ENCODE assay signal across 15 cellular contexts in the genomic region with DNA sequence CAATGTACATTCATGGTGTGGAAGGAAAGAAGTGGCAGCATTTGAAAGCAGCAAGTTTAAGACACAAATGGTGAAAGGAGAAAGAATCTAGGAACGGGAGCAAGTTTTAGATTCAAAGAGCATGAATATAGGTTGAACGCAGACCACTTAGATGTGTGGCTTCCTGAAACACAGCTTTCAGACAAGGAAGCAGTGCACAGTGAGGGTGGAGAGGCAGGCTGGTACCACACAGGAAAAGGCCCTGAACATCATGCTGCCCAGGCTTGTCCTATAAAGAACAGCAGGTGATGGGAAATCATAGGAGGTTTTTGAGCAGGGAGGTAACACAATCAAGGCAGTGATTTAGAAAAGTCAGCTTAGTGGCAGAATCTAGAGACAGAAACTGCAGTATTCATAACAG. TPM values are rescaled to one million over a fixed set of nuclear protein-coding genes. Genes with fewer than 3 reads are reported as not detected.
DNase-seq lines count a peak whose midpoint lies in the region; ATAC-seq and TF ChIP-seq lines count a peak whose summit lies in the region.
"Had no signal": no experiment of that assay in that cellular context is flagged by ENCODE, and none has a peak within 500 bp of the region (broad histone marks: within the 10 kb centered on the region; RNA-seq: fewer than 3 reads in every experiment).

No MANE protein-coding gene starts in this region.

- ATAC-seq in natural killer cell = peak; percentile 65 to 86 (median 82)
- ATAC-seq in sciatic nerve = no peak
- ATAC-seq: A549, HCT116 had no signal

- H3K4me1 ChIP-seq in CD8-positive, alpha-beta memory T cell (ENCODE audit: insufficient read depth, low read length) = peaks cover 9% of the 10 kb centered on the region
- H3K4me1 ChIP-seq: A549 had no signal

- H3K9me3 ChIP-seq in CD8-positive, alpha-beta memory T cell (ENCODE audit: low read length) = no peaks in the 10 kb centered on the region
- H3K9me3 ChIP-seq: A549 had no signal

- CTCF ChIA-PET in activated CD4-positive, alpha-beta memory T cell treated with anti-CD3 and anti-CD28 coated beads, Interleukin-2, amount 10 ng/mL, durations not matched to agents 7 days and 5 days (lab: Charles Lee) = interaction anchor here (0.6 to 1.4 kb wide), 5 partner anchors 13 to 174 kb away, joined by 3 to 6 read pairs (median 4); no protein-coding TSS in a partner anchor
- CTCF ChIA-PET in activated CD4-positive, alpha-beta memory T cell treated with anti-CD3 and anti-CD28 coated beads for 36 hours (lab: Charles Lee) = no interaction called here
- CTCF ChIA-PET in CD8-positive, alpha-beta memory T cell (lab: Charles Lee) = interaction anchor here (0.9 to 2.5 kb wide), 3 partner anchors 14 to 174 kb away, joined by 3 to 8 read pairs (median 3); no protein-coding TSS in a partner anchor

- peak overlapping the region; percentile 47 for H3K27ac Mint-ChIP-seq in activated CD4-positive, alpha-beta memory T cell treated with anti-CD3 and anti-CD28 coated beads, Interleukin-2, amount 10 ng/mL, durations not matched to agents 7 days and 5 days
- no peak overlapping the region for H3K27ac Mint-ChIP-seq in activated CD4-positive, alpha-beta memory T cell treated with anti-CD3 and anti-CD28 coated beads for 36 hours
- peak overlapping the region; percentile 5 to 91 (median 80) for H3K27ac Mint-ChIP-seq in CD8-positive, alpha-beta memory T cell
- peak overlapping the region; percentile 25 for H3K27ac Mint-ChIP-seq in activated T-helper 1 cell treated with anti-CD3 and anti-CD28 coated beads, Interleukin-12 subunit alpha, Interleukin-12 subunit beta, Interleukin-2, Interleukin-4 antibody, amounts not matched to agents 30 ng/mL and 10 ng/mL and 1 ng/mL, durations not matched to agents 14 hours and 24 hours and 36 hours
- H3K27ac Mint-ChIP-seq in natural killer cell = peak overlapping the region; percentile 76 to 79

- no peaks in the 10 kb centered on the region for H3K9me3 Mint-ChIP-seq in activated CD4-positive, alpha-beta memory T cell treated with anti-CD3 and anti-CD28 coated beads, Interleukin-2, amount 10 ng/mL, durations not matched to agents 7 days and 5 days
- H3K9me3 Mint-ChIP-seq in activated CD4-positive, alpha-beta memory T cell treated with anti-CD3 and anti-CD28 coated beads for 36 hours = no peaks in the 10 kb centered on the region
- H3K9me3 Mint-ChIP-seq in CD8-positive, alpha-beta memory T cell = no peaks in the 10 kb centered on the region
- no peaks in the 10 kb centered on the region for H3K9me3 Mint-ChIP-seq in activated T-helper 1 cell treated with anti-CD3 and anti-CD28 coated beads, Interleukin-12 subunit alpha, Interleukin-12 subunit beta, Interleukin-2, Interleukin-4 antibody, amounts not matched to agents 30 ng/mL and 10 ng/mL and 1 ng/mL, durations not matched to agents 14 hours and 24 hours and 36 hours
- H3K9me3 Mint-ChIP-seq in natural killer cell = no peaks in the 10 kb centered on the region
- H3K9me3 Mint-ChIP-seq: CD14-positive monocyte had no signal

- POLR2A ChIA-PET in activated CD4-positive, alpha-beta memory T cell treated with anti-CD3 and anti-CD28 coated beads, Interleukin-2, amount 10 ng/mL, durations not matched to agents 7 days and 5 days (lab: Charles Lee) = interaction anchor here (0.8 to 1.2 kb wide), 2 partner anchors 9 to 45 kb away, joined by 3 read pairs; no protein-coding TSS in a partner anchor
- POLR2A ChIA-PET in activated CD4-positive, alpha-beta memory T cell treated with anti-CD3 and anti-CD28 coated beads for 36 hours (lab: Charles Lee) = no interaction called here
- POLR2A ChIA-PET in CD8-positive, alpha-beta memory T cell (lab: Charles Lee) = no interaction called here

- no peaks in the 10 kb centered on the region for H3K27me3 Mint-ChIP-seq in activated CD4-positive, alpha-beta memory T cell treated with anti-CD3 and anti-CD28 coated beads, Interleukin-2, amount 10 ng/mL, durations not matched to agents 7 days and 5 days
- H3K27me3 Mint-ChIP-seq in activated CD4-positive, alpha-beta memory T cell treated with anti-CD3 and anti-CD28 coated beads for 36 hours = no peaks in the 10 kb centered on the region
- no peaks in the 10 kb centered on the region for H3K27me3 Mint-ChIP-seq in CD8-positive, alpha-beta memory T cell
- H3K27me3 Mint-ChIP-seq in activated T-helper 1 cell treated with anti-CD3 and anti-CD28 coated beads, Interleukin-12 subunit alpha, Interleukin-12 subunit beta, Interleukin-2, Interleukin-4 antibody, amounts not matched to agents 30 ng/mL and 10 ng/mL and 1 ng/mL, durations not matched to agents 14 hours and 24 hours and 36 hours (ENCODE audit: insufficient read depth) = no peaks in the 10 kb centered on the region
- H3K27me3 Mint-ChIP-seq in natural killer cell (ENCODE audit: low read depth in 2 of 2) = no peaks in the 10 kb centered on the region

- H3K4me3 Mint-ChIP-seq in activated CD4-positive, alpha-beta memory T cell treated with anti-CD3 and anti-CD28 coated beads, Interleukin-2, amount 10 ng/mL, durations not matched to agents 7 days and 5 days = no peak overlapping the region
- H3K4me3 Mint-ChIP-seq in activated CD4-positive, alpha-beta memory T cell treated with anti-CD3 and anti-CD28 coated beads for 36 hours = no peak overlapping the region
- peak overlapping the region in 1 of 7 donors; percentile 26 for H3K4me3 Mint-ChIP-seq in CD8-positive, alpha-beta memory T cell
- no peak overlapping the region for H3K4me3 Mint-ChIP-seq in activated T-helper 1 cell treated with anti-CD3 and anti-CD28 coated beads, Interleukin-12 subunit alpha, Interleukin-12 subunit beta, Interleukin-2, Interleukin-4 antibody, amounts not matched to agents 30 ng/mL and 10 ng/mL and 1 ng/mL, durations not matched to agents 14 hours and 24 hours and 36 hours
- peak overlapping the region; percentile 32 for H3K4me3 Mint-ChIP-seq in natural killer cell
- H3K4me3 Mint-ChIP-seq: CD14-positive monocyte had no signal

- H3K36me3 ChIP-seq in CD8-positive, alpha-beta memory T cell (ENCODE audit: insufficient read depth, low read length) = peaks cover 16% of the 10 kb centered on the region

- peaks cover 14% of the 10 kb centered on the region for H3K4me1 Mint-ChIP-seq in activated CD4-positive, alpha-beta memory T cell treated with anti-CD3 and anti-CD28 coated beads, Interleukin-2, amount 10 ng/mL, durations not matched to agents 7 days and 5 days
- peaks cover 5% of the 10 kb centered on the region for H3K4me1 Mint-ChIP-seq in activated CD4-positive, alpha-beta memory T cell treated with anti-CD3 and anti-CD28 coated beads for 36 hours (ENCODE audit: low read depth)
- H3K4me1 Mint-ChIP-seq in CD8-positive, alpha-beta memory T cell = peaks cover 11 to 20% (median 15%) of the 10 kb centered on the region in 3 donors
- H3K4me1 Mint-ChIP-seq in activated T-helper 1 cell treated with anti-CD3 and anti-CD28 coated beads, Interleukin-12 subunit alpha, Interleukin-12 subunit beta, Interleukin-2, Interleukin-4 antibody, amounts not matched to agents 30 ng/mL and 10 ng/mL and 1 ng/mL, durations not matched to agents 14 hours and 24 hours and 36 hours (ENCODE audit: low read depth) = peaks cover 8% of the 10 kb centered on the region
- peaks cover 15 to 22% of the 10 kb centered on the region in 2 donors for H3K4me1 Mint-ChIP-seq in natural killer cell

- no peak for DNase-seq in activated CD4-positive, alpha-beta memory T cell treated with anti-CD3 and anti-CD28 coated beads, Interleukin-2, amount 10 ng/mL, durations not matched to agents 7 days and 5 days
- DNase-seq in activated CD4-positive, alpha-beta memory T cell treated with anti-CD3 and anti-CD28 coated beads for 36 hours = no peak
- DNase-seq in CD8-positive, alpha-beta memory T cell = no peak
- DNase-seq in activated T-helper 1 cell treated with anti-CD3 and anti-CD28 coated beads, Interleukin-12 subunit alpha, Interleukin-12 subunit beta, Interleukin-2, Interleukin-4 antibody, amounts not matched to agents 30 ng/mL and 10 ng/mL and 1 ng/mL, durations not matched to agents 14 hours and 24 hours and 36 hours (ENCODE audit: low spot score) = no peak
- DNase-seq in natural killer cell = no peak
- no peak for DNase-seq in DMS 273 treated with DMSO at 0.1 percent for 48 hours (lab: John Stamatoyannopoulos, UW)
- DNase-seq in sciatic nerve (ENCODE audit: low spot score) = no peak
- DNase-seq: DMS79 treated with DMSO at 0.1 percent for 48 hours, IMR-90, NCI-H1417, NCI-H2029, NCI-H510A treated with DMSO at 0.1 percent for 48 hours had no signal

- TF ChIP-seq CTCF in natural killer cell (IDR thresholded peaks at IDR 0.05) = no peak

- peaks cover 38% of the 10 kb centered on the region for H3K36me3 Mint-ChIP-seq in activated CD4-positive, alpha-beta memory T cell treated with anti-CD3 and anti-CD28 coated beads, Interleukin-2, amount 10 ng/mL, durations not matched to agents 7 days and 5 days (ENCODE audit: low read depth)
- peaks cover 33% of the 10 kb centered on the region for H3K36me3 Mint-ChIP-seq in activated CD4-positive, alpha-beta memory T cell treated with anti-CD3 and anti-CD28 coated beads for 36 hours
- peaks cover 18 to 74% (median 28%) of the 10 kb centered on the region in 3 donors for H3K36me3 Mint-ChIP-seq in CD8-positive, alpha-beta memory T cell
- H3K36me3 Mint-ChIP-seq in activated T-helper 1 cell treated with anti-CD3 and anti-CD28 coated beads, Interleukin-12 subunit alpha, Interleukin-12 subunit beta, Interleukin-2, Interleukin-4 antibody, amounts not matched to agents 30 ng/mL and 10 ng/mL and 1 ng/mL, durations not matched to agents 14 hours and 24 hours and 36 hours (ENCODE audit: low read depth) = peaks cover 24% of the 10 kb centered on the region
- H3K36me3 Mint-ChIP-seq in natural killer cell = peaks cover 12% of the 10 kb centered on the region

- H3K27me3 ChIP-seq in CD8-positive, alpha-beta memory T cell (ENCODE audit: insufficient read depth, low read length, poor library complexity, severe bottlenecking) = no peaks in the 10 kb centered on the region

- intact Hi-C loops in activated CD4-positive, alpha-beta memory T cell treated with anti-CD3 and anti-CD28 coated beads for 36 hours (cut with micrococcal nuclease) = no loop called here
- intact Hi-C loops in activated T-helper 1 cell treated with anti-CD3 and anti-CD28 coated beads, Interleukin-12 subunit alpha, Interleukin-12 subunit beta, Interleukin-2, Interleukin-4 antibody, amounts not matched to agents 30 ng/mL and 10 ng/mL and 1 ng/mL, durations not matched to agents 14 hours and 24 hours and 36 hours (cut with micrococcal nuclease) = no loop called here
- intact Hi-C loops in natural killer cell (cut with micrococcal nuclease) (no loop called here), sciatic nerve (cut with DNase I) (no loop called here)

- no peak overlapping the region for H3K4me3 ChIP-seq in CD8-positive, alpha-beta memory T cell (ENCODE audit: low read length)
- H3K4me3 ChIP-seq: A549 had no signal

- H3K27ac ChIP-seq in CD8-positive, alpha-beta memory T cell (ENCODE audit: low read depth, low read length) = no peak overlapping the region
- H3K27ac ChIP-seq: A549 had no signal

RNA-seq across cellular contexts. Expression of gene GNS, which starts 35.6 kb away (rescaled TPM):
- 10 to 100 TPM; 39.0 to 40.1 TPM for total RNA-seq in activated CD4-positive, alpha-beta memory T cell treated with anti-CD3 and anti-CD28 coated beads, Interleukin-2, amount 10 ng/mL, durations not matched to agents 7 days and 5 days
- total RNA-seq in activated CD4-positive, alpha-beta memory T cell treated with anti-CD3 and anti-CD28 coated beads for 36 hours = 10 to 100 TPM; 21.2 to 23.1 TPM
- total RNA-seq in CD8-positive, alpha-beta memory T cell = 10 to 100 TPM; 20.7 to 21.1 TPM
- polyA plus RNA-seq in CD8-positive, alpha-beta memory T cell = 47.5 TPM
- total RNA-seq in activated T-helper 1 cell treated with anti-CD3 and anti-CD28 coated beads, Interleukin-12 subunit alpha, Interleukin-12 subunit beta, Interleukin-2, Interleukin-4 antibody, amounts not matched to agents 30 ng/mL and 10 ng/mL and 1 ng/mL, durations not matched to agents 14 hours and 24 hours and 36 hours = 20.6 and 21.3 TPM in 2 replicates
- total RNA-seq in natural killer cell = 10 to 100 TPM; 51.9 to 73.9 (median 59.7) TPM
- 82.8 TPM for total RNA-seq in sciatic nerve
